ENCODE assay signal across 9 cellular contexts in genomic region chr6:16712931-16713484, GRCh38. TPM values are rescaled to one million over a fixed set of nuclear protein-coding genes. Genes with fewer than 3 reads are reported as not detected.
DNase-seq lines count a peak whose midpoint lies in the region; ATAC-seq and TF ChIP-seq lines count a peak whose summit lies in the region.
"Had no signal": no experiment of that assay in that cellular context is flagged by ENCODE, and none has a peak within 500 bp of the region (broad histone marks: within the 10 kb centered on the region; RNA-seq: fewer than 3 reads in every experiment).

No MANE protein-coding gene starts in this region.

- TF ChIP-seq CTCF in lower leg skin (IDR thresholded peaks at IDR 0.05) (no peak), suprapubic skin (IDR thresholded peaks at IDR 0.05) (peak in 1 of 2 donors; percentile 33)

- H3K27ac Mint-ChIP-seq in central memory CD8-positive, alpha-beta T cell (ENCODE audit: low read depth): peak overlapping the region; percentile 90

- H3K4me3 ChIP-seq in lower leg skin (ENCODE audit: low read depth, poor library complexity, severe bottlenecking): no peak overlapping the region
- peak overlapping the region; percentile 15 for H3K4me3 ChIP-seq in suprapubic skin

- no peaks in the 10 kb centered on the region for H3K27me3 ChIP-seq in suprapubic skin

- H3K4me3 Mint-ChIP-seq in central memory CD8-positive, alpha-beta T cell: peak overlapping the region; percentile 68

- H3K36me3 ChIP-seq in suprapubic skin: no peaks in the 10 kb centered on the region

- H3K9me3 Mint-ChIP-seq in central memory CD8-positive, alpha-beta T cell: no peaks in the 10 kb centered on the region

- H3K4me1 Mint-ChIP-seq in central memory CD8-positive, alpha-beta T cell: peaks cover 33% of the 10 kb centered on the region

- peak; percentile 47 to 52 for ATAC-seq in activated CD4-positive, CD25-positive, alpha-beta regulatory T cell treated with anti-CD3 and anti-CD28 coated beads, Interleukin-2, amount 50 U/mL, for 24 hours
- peak; percentile 42 for ATAC-seq in HG02798 (IDR thresholded peaks at IDR 0.05; ENCODE audit: poor library complexity, unreplicated experiment)
- ATAC-seq in central memory CD8-positive, alpha-beta T cell (replicated peaks; ENCODE audit: extremely low read depth, poor library complexity, severe bottlenecking): peak; percentile 27

- intact Hi-C loops in lower leg skin (cut with DNase I; ENCODE audit: low total_unique reads): no loop called here

- no peak for TF ChIP-seq EP300 in suprapubic skin (IDR thresholded peaks at IDR 0.05)

- TF ChIP-seq POLR2A in lower leg skin (IDR thresholded peaks at IDR 0.05) (no peak), suprapubic skin (IDR thresholded peaks at IDR 0.05) (no peak)

- peaks cover 30% of the 10 kb centered on the region for H3K4me1 ChIP-seq in suprapubic skin

- no peaks in the 10 kb centered on the region for H3K27me3 Mint-ChIP-seq in central memory CD8-positive, alpha-beta T cell

- peak overlapping the region; percentile 86 for H3K27ac ChIP-seq in suprapubic skin

- peaks cover 14% of the 10 kb centered on the region for H3K36me3 Mint-ChIP-seq in central memory CD8-positive, alpha-beta T cell (ENCODE audit: insufficient read depth)

- H3K9me3 ChIP-seq in suprapubic skin: no peaks in the 10 kb centered on the region

- WGBS in lower leg skin, 2 donors: 11 to 15% methylated on average over 7 of the region's 7 CpGs
- WGBS in suprapubic skin: 27% methylated on average over 7 of the region's 7 CpGs

- no peak for DNase-seq in activated CD4-positive, CD25-positive, alpha-beta regulatory T cell (lab: John Stamatoyannopoulos, UW)
- DNase-seq in RPMI8226 (peak; percentile 53), lower leg skin (ENCODE audit: low spot score in 2 of 2) (peak; percentile 67 to 87), suprapubic skin (ENCODE audit: low spot score in 2 of 2) (peak in 1 of 2 donors; percentile 78), NCI-H2171 treated with DMSO at 0.1 percent for 48 hours (lab: John Stamatoyannopoulos, UW) (no peak)
- no peak for DNase-seq in central memory CD8-positive, alpha-beta T cell (ENCODE audit: low spot score in 2 of 2)
- DNase-seq: DND-41 had no signal

RNA-seq across cellular contexts. Expression of gene ATXN1, which starts 48.3 kb away (rescaled TPM):
- 10 to 100 TPM; 16.3 to 52.2 (median 25.7) TPM for total RNA-seq in lower leg skin
- 10 to 100 TPM; 32.8 to 95.4 (median 42.4) TPM for total RNA-seq in suprapubic skin

Comparison
In these comparisons a context has a peak if more than half of its experiments do, and no peak if none do; other contexts are left out.
1. DNase-seq: peak in RPMI8226 (single experiment) and lower leg skin (2 of 2); none in activated CD4-positive, CD25-positive, alpha-beta regulatory T cell (0 of 4), central memory CD8-positive, alpha-beta T cell (0 of 2) and NCI-H2171 treated with DMSO at 0.1 percent for 48 hours (single experiment).
2. Peak in every context shown above with its lines, with median percentiles within 50 percentile points of each other: ATAC-seq.